In genomic region chr17:75031972-75032895, GRCh38 we compare ENCODE assay signal across 8 cellular contexts. TPM values are rescaled to one million over a fixed set of nuclear protein-coding genes. Genes with fewer than 3 reads are reported as not detected.
DNase-seq lines count a peak whose midpoint lies in the region; ATAC-seq, FAIRE-seq and TF ChIP-seq lines count a peak whose summit lies in the region.

No MANE protein-coding gene starts in this region.

- H3K4ac ChIP-seq in neuronal stem cell (ENCODE audit: low read length), result no peak overlapping the region

- no peak for ATAC-seq in HG03521 (IDR thresholded peaks at IDR 0.05; ENCODE audit: unreplicated experiment)

- H3K9me3 ChIP-seq in CD8-positive, alpha-beta memory T cell (ENCODE audit: low read length), result no peaks in the 10 kb centered on the region
- H3K9me3 ChIP-seq in Peyer's patch, result no peaks in the 10 kb centered on the region
- peaks cover 2 to 10% of the 10 kb centered on the region in 2 donors for H3K9me3 ChIP-seq in neuronal stem cell (replicated peaks in 1 of 2; ENCODE audit: control insufficient read depth in 2 of 2, insufficient read depth in 1 of 2, low read depth in 1 of 2, low read length in 2 of 2)

- no peak overlapping the region for H3K14ac ChIP-seq in neuronal stem cell (ENCODE audit: low read length)

- H3K4me2 ChIP-seq in neuronal stem cell (ENCODE audit: insufficient read depth, low read length, poor library complexity, severe bottlenecking), result peak overlapping the region; percentile 34

- H3K79me1 ChIP-seq in neuronal stem cell (ENCODE audit: low read depth, low read length), result no peaks in the 10 kb centered on the region

- H2AFZ ChIP-seq in neuronal stem cell (ENCODE audit: low read length), result peak overlapping the region; percentile 70

- POLR2A ChIA-PET in CD8-positive, alpha-beta memory T cell (lab: Charles Lee), result no interaction called here

- H2BK15ac ChIP-seq in neuronal stem cell (ENCODE audit: low read length), result no peak overlapping the region

- no CpG with 5 or more reads among the region's 15 CpGs for WGBS in neuronal stem cell (ENCODE audit: extremely low coverage in 2 of 2, insufficient read length in 2 of 2, insufficient replicate concordance in 1 of 2), 2 donors

- H3K4me1 ChIP-seq in CD8-positive, alpha-beta memory T cell (ENCODE audit: insufficient read depth, low read length), result peaks cover 46% of the 10 kb centered on the region
- H3K4me1 ChIP-seq in Peyer's patch, result peaks cover 0 to 39% (median 5%) of the 10 kb centered on the region in 4 donors
- peaks cover 4% of the 10 kb centered on the region in 2 donors for H3K4me1 ChIP-seq in neuronal stem cell (ENCODE audit: control insufficient read depth in 2 of 2, insufficient read depth in 1 of 2, low read depth in 1 of 2, low read length in 2 of 2)

- peak overlapping the region; percentile 36 for H3K4me3 ChIP-seq in CD8-positive, alpha-beta memory T cell (ENCODE audit: low read length)
- H3K4me3 ChIP-seq in Peyer's patch, result peak overlapping the region; percentile 12 to 74 (median 24)
- H3K4me3 ChIP-seq in neuronal stem cell (ENCODE audit: low read length in 2 of 2), result peak overlapping the region; percentile 67 to 74

- peak; percentile 35 to 75 (median 53) for DNase-seq in CD8-positive, alpha-beta memory T cell
- peak; percentile 59 to 86 (median 78) for DNase-seq in Peyer's patch
- peak; percentile 69 to 91 for DNase-seq in frontal cortex (ENCODE audit: low spot score in 2 of 2)
- DNase-seq in neuronal stem cell (ENCODE audit: low spot score), result no peak
- DNase-seq in type B pancreatic cell (ENCODE audit: extremely low spot score, unreplicated experiment), result no peak

- peak overlapping the region; percentile 81 to 96 (median 92) for H3K4me3 Mint-ChIP-seq in CD8-positive, alpha-beta memory T cell
- H3K4me3 Mint-ChIP-seq in activated naive CD4-positive, alpha-beta T cell treated with anti-CD3 and anti-CD28 coated beads, Interleukin-2, amount 50 U/mL, for 24 hours, result peak overlapping the region; percentile 72
- peak overlapping the region; percentile 94 for H3K4me3 Mint-ChIP-seq in type B pancreatic cell

- H2BK12ac ChIP-seq in neuronal stem cell (ENCODE audit: low read length), result no peak overlapping the region

- no peak overlapping the region for H4K91ac ChIP-seq in neuronal stem cell (ENCODE audit: low read depth, low read length, poor library complexity)

- no peak overlapping the region for H3K9ac ChIP-seq in neuronal stem cell (ENCODE audit: low read depth, low read length, poor library complexity)

- no peak overlapping the region for H3K18ac ChIP-seq in neuronal stem cell (ENCODE audit: low read length)

- FAIRE-seq in frontal cortex (lab: Jason Lieb, UNC), result no peak

- CTCF ChIA-PET in CD8-positive, alpha-beta memory T cell (lab: Charles Lee), result interaction anchor here (0.8 to 2.4 kb wide), 2 partner anchors 20 to 239 kb away, joined by 3 to 17 read pairs; partner anchors contain the start of genes MIF4GD and MRPL58

- no peak for TF ChIP-seq POLR2A in Peyer's patch (IDR thresholded peaks at IDR 0.05)

- peak overlapping the region; percentile 86 to 99 (median 98) for H3K27ac Mint-ChIP-seq in CD8-positive, alpha-beta memory T cell
- peak overlapping the region; percentile 38 for H3K27ac Mint-ChIP-seq in activated naive CD4-positive, alpha-beta T cell treated with anti-CD3 and anti-CD28 coated beads, Interleukin-2, amount 50 U/mL, for 24 hours
- peak overlapping the region; percentile 100 for H3K27ac Mint-ChIP-seq in type B pancreatic cell

- H3K27me3 Mint-ChIP-seq in CD8-positive, alpha-beta memory T cell, result peaks cover 0 to 16% of the 10 kb centered on the region in 2 donors
- H3K27me3 Mint-ChIP-seq in activated naive CD4-positive, alpha-beta T cell treated with anti-CD3 and anti-CD28 coated beads, Interleukin-2, amount 50 U/mL, for 24 hours, result peaks cover 2% of the 10 kb centered on the region
- peaks cover 22% of the 10 kb centered on the region for H3K27me3 Mint-ChIP-seq in type B pancreatic cell

- no peak overlapping the region for H2AK5ac ChIP-seq in neuronal stem cell (ENCODE audit: low read depth, low read length)

- no peak for TF ChIP-seq EP300 in Ishikawa (IDR thresholded peaks at IDR 0.05; ENCODE audit: borderline replicate concordance)

- H4K8ac ChIP-seq in neuronal stem cell (ENCODE audit: low read depth, low read length), result no peak overlapping the region

- H2BK5ac ChIP-seq in neuronal stem cell (ENCODE audit: low read length), result no peak overlapping the region

- peaks cover 0 to 4% (median 0%) of the 10 kb centered on the region in 3 donors for H3K36me3 Mint-ChIP-seq in CD8-positive, alpha-beta memory T cell
- H3K36me3 Mint-ChIP-seq in activated naive CD4-positive, alpha-beta T cell treated with anti-CD3 and anti-CD28 coated beads, Interleukin-2, amount 50 U/mL, for 24 hours, result no peaks in the 10 kb centered on the region
- H3K36me3 Mint-ChIP-seq in type B pancreatic cell, result peaks cover 3% of the 10 kb centered on the region

- H3K27ac ChIP-seq in CD8-positive, alpha-beta memory T cell (ENCODE audit: low read depth, low read length), result peak overlapping the region; percentile 39
- H3K27ac ChIP-seq in Peyer's patch (peak overlapping the region in 3 of 4 donors; percentile 28 to 89 (median 61)), neuronal stem cell (replicated peaks; ENCODE audit: low read length) (no peak overlapping the region)

- peaks cover 35 to 57% (median 55%) of the 10 kb centered on the region in 3 donors for H3K4me1 Mint-ChIP-seq in CD8-positive, alpha-beta memory T cell
- H3K4me1 Mint-ChIP-seq in activated naive CD4-positive, alpha-beta T cell treated with anti-CD3 and anti-CD28 coated beads, Interleukin-2, amount 50 U/mL, for 24 hours, result peaks cover 48% of the 10 kb centered on the region
- peaks cover 17% of the 10 kb centered on the region for H3K4me1 Mint-ChIP-seq in type B pancreatic cell (ENCODE audit: unreplicated experiment)

- no peak for TF ChIP-seq RAD21 in Ishikawa (IDR thresholded peaks at IDR 0.05; ENCODE audit: low read depth)

- H2BK120ac ChIP-seq in neuronal stem cell (ENCODE audit: low read depth, low read length), result no peak overlapping the region

- TF ChIP-seq CTCF in Peyer's patch (IDR thresholded peaks at IDR 0.05), result no peak
- no peak for TF ChIP-seq CTCF in type B pancreatic cell (conservative IDR thresholded peaks at IDR 0.05)

- no peaks in the 10 kb centered on the region for H3K27me3 ChIP-seq in CD8-positive, alpha-beta memory T cell (ENCODE audit: insufficient read depth, low read length, poor library complexity, severe bottlenecking)
- H3K27me3 ChIP-seq in Peyer's patch (no peaks in the 10 kb centered on the region), neuronal stem cell (ENCODE audit: control insufficient read depth in 3 of 3, insufficient read depth in 3 of 3, low read depth in 1 of 3, low read length in 3 of 3) (peaks cover 0 to 2% (median 0%) of the 10 kb centered on the region in 3 experiments)

- H3K9me3 Mint-ChIP-seq in CD8-positive, alpha-beta memory T cell, result peaks cover 0 to 6% (median 0%) of the 10 kb centered on the region in 5 donors
- no peaks in the 10 kb centered on the region for H3K9me3 Mint-ChIP-seq in activated naive CD4-positive, alpha-beta T cell treated with anti-CD3 and anti-CD28 coated beads, Interleukin-2, amount 50 U/mL, for 24 hours
- no peaks in the 10 kb centered on the region for H3K9me3 Mint-ChIP-seq in type B pancreatic cell

- no peaks in the 10 kb centered on the region for H3K36me3 ChIP-seq in CD8-positive, alpha-beta memory T cell (ENCODE audit: insufficient read depth, low read length)
- H3K36me3 ChIP-seq in Peyer's patch (no peaks in the 10 kb centered on the region), neuronal stem cell (replicated peaks in 1 of 2; ENCODE audit: control insufficient read depth in 2 of 2, insufficient read depth in 2 of 2, low read length in 2 of 2) (peaks cover under 1 to 4% of the 10 kb centered on the region in 2 donors)

- H3K23ac ChIP-seq in neuronal stem cell (ENCODE audit: low read depth, low read length, poor library complexity), result no peak overlapping the region

TF ChIP-seq in Ishikawa, 13 proteins besides CTCF, POLR2A, EP300 and RAD21 (continues in another document):
- TF ChIP-seq NFIC (IDR thresholded peaks at IDR 0.05) (0 out of 2 replicates have a peak, but pooled peaks have one; percentile 16), CREB1 (IDR thresholded peaks at IDR 0.05; ENCODE audit: low read depth) (0 out of 2 replicates have a peak, but pooled peaks have one; percentile 60)

RNA-seq across cellular contexts. Expression of gene ATP5PD, which starts 14.5 kb away (rescaled TPM):
- total RNA-seq in CD8-positive, alpha-beta memory T cell, result 100 to 1,000 TPM; 179 to 198 TPM
- 345 TPM for polyA plus RNA-seq in CD8-positive, alpha-beta memory T cell
- total RNA-seq in Peyer's patch, result 100 to 1,000 TPM; 202 to 302 (median 247) TPM
- 106 TPM for total RNA-seq in frontal cortex
- 310 TPM for polyA plus RNA-seq in neuronal stem cell (2013, experiment 1 of 2)
- 301 TPM for polyA plus RNA-seq in neuronal stem cell (2013, experiment 2 of 2)
- 239 and 287 TPM in 2 replicates for total RNA-seq in type B pancreatic cell (ENCODE audit: low replicate concordance)

RNA-seq across cellular contexts. Expression of gene KCTD2, which starts 14.8 kb away (rescaled TPM):
- 10 to 100 TPM; 22.2 to 23.8 TPM for total RNA-seq in CD8-positive, alpha-beta memory T cell
- polyA plus RNA-seq in CD8-positive, alpha-beta memory T cell, result 8.0 TPM
- total RNA-seq in Peyer's patch (10 to 100 TPM; 14.9 to 23.5 (median 20.4) TPM), frontal cortex (28.9 TPM), type B pancreatic cell (ENCODE audit: low replicate concordance) (22.3 and 26.1 TPM in 2 replicates)
- polyA plus RNA-seq in neuronal stem cell (2013, experiment 1 of 2), result 24.7 TPM
- polyA plus RNA-seq in neuronal stem cell (2013, experiment 2 of 2), result 24.7 TPM

RNA-seq across cellular contexts. Expression of gene MRPL58, which starts 19.8 kb away (rescaled TPM):
- 10 to 100 TPM; 65.5 to 68.8 TPM for total RNA-seq in CD8-positive, alpha-beta memory T cell
- 48.0 TPM for polyA plus RNA-seq in CD8-positive, alpha-beta memory T cell
- total RNA-seq in Peyer's patch, result 10 to 100 TPM; 17.3 to 42.7 (median 32.2) TPM
- total RNA-seq in frontal cortex, result 12.6 TPM
- polyA plus RNA-seq in neuronal stem cell (2013, experiment 1 of 2), result 34.0 TPM
- 32.1 TPM for polyA plus RNA-seq in neuronal stem cell (2013, experiment 2 of 2)
- 27.9 and 28.5 TPM in 2 replicates for total RNA-seq in type B pancreatic cell (ENCODE audit: low replicate concordance)

RNA-seq across cellular contexts. Expression of gene CDR2L, which starts 44.8 kb away (rescaled TPM):
- 1 to 10 TPM; 1.5 to 1.7 TPM for total RNA-seq in CD8-positive, alpha-beta memory T cell
- polyA plus RNA-seq in CD8-positive, alpha-beta memory T cell, result 0.06 TPM
- total RNA-seq in Peyer's patch (10 to 100 TPM in 3 of 4 donors, 1 to 10 TPM in 1; 7.4 to 80.7 (median 53.9) TPM), frontal cortex (3.3 TPM), type B pancreatic cell (ENCODE audit: low replicate concordance) (34.9 and 96.2 TPM in 2 replicates)
- 12.6 TPM for polyA plus RNA-seq in neuronal stem cell (2013, experiment 1 of 2)
- 12.5 TPM for polyA plus RNA-seq in neuronal stem cell (2013, experiment 2 of 2)

RNA-seq across cellular contexts. Expression of gene SLC16A5, which starts 55.5 kb away (rescaled TPM):
- total RNA-seq in CD8-positive, alpha-beta memory T cell, result 1 to 10 TPM; 1.3 to 1.9 TPM
- polyA plus RNA-seq in CD8-positive, alpha-beta memory T cell, result 0.82 TPM
- total RNA-seq in Peyer's patch, result 100 to 1,000 TPM in 3 of 4 donors, 10 to 100 TPM in 1; 47.9 to 211 (median 147) TPM
- total RNA-seq in frontal cortex, result 1.2 TPM
- 7.7 TPM for polyA plus RNA-seq in neuronal stem cell (2013, experiment 1 of 2)
- 7.9 TPM for polyA plus RNA-seq in neuronal stem cell (2013, experiment 2 of 2)
- total RNA-seq in type B pancreatic cell (ENCODE audit: low replicate concordance), result 16.4 and 42.0 TPM in 2 replicates

Comparison
In these comparisons a context has a peak if more than half of its experiments do, and no peak if none do; other contexts are left out.
1. DNase-seq: peak in CD8-positive, alpha-beta memory T cell (5 of 5), Peyer's patch (3 of 3) and frontal cortex (2 of 2); none in neuronal stem cell (single experiment) and type B pancreatic cell (single experiment).
2. H3K27ac Mint-ChIP-seq: peak in every context shown above with its lines; median percentile 100 in type B pancreatic cell; 98 in CD8-positive, alpha-beta memory T cell; 38 in activated naive CD4-positive, alpha-beta T cell treated with anti-CD3 and anti-CD28 coated beads, Interleukin-2, amount 50 U/mL, for 24 hours.
3. Peak in every context shown above with its lines, with median percentiles within 50 percentile points of each other: H3K4me3 ChIP-seq and H3K4me3 Mint-ChIP-seq.